Comparison of ENCODE assay signal across 9 cellular contexts in the genomic region with DNA sequence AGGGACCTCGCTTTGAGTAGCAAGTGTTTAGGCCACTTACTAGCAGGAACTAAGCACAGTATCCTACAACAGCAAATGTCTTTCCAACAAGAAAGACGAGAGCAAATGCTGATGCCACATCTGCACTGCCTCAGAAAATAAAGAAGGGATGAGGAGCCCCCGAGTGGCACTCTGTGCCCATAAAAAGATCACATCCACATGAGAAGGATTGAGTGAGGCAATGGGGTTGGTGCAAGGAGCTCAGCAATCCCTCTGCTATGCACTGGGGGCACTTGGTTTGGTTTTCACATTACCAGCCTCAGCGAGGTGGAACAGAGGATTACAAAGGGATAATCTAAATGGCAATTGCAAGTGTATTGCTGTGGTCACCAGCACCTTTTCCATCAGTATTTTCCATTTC.
DNase-seq lines count a peak whose midpoint lies in the region; ATAC-seq, FAIRE-seq and TF ChIP-seq lines count a peak whose summit lies in the region.
"Had no signal": no experiment of that assay in that cellular context is flagged by ENCODE, and none has a peak within 500 bp of the region (broad histone marks: within the 10 kb centered on the region; RNA-seq: fewer than 3 reads in every experiment).

No MANE protein-coding gene starts in this region.

- CTCF ChIA-PET in PC-3 (lab: Charles Lee) = interaction anchor here (1.0 kb wide), 1 partner anchor 459 kb away, joined by 3 read pairs; no protein-coding TSS in a partner anchor

- no peak overlapping the region for H3K27ac ChIP-seq in PC-3 (ENCODE audit: low read length)

- no peaks in the 10 kb centered on the region for H3K79me2 ChIP-seq in PC-3 (ENCODE audit: low read length)

- no peaks in the 10 kb centered on the region for H3K36me3 ChIP-seq in PC-3 (ENCODE audit: low read depth, low read length)

- no peaks in the 10 kb centered on the region for H3K9me3 ChIP-seq in PC-3 (ENCODE audit: low read length)

- H3K4me3 ChIP-seq in PC-3 (ENCODE audit: low read length) = no peak overlapping the region

- intact Hi-C loops in PC-3 (cut with micrococcal nuclease) = no loop called here

- no peaks in the 10 kb centered on the region for H3F3A ChIP-seq in PC-3 (ENCODE audit: low read length, unreplicated experiment)

- no TSS peak for BruUV-seq in PC-3 (replicated peaks; lab: Mats Ljungman, UMichigan)

- H3K9me2 ChIP-seq in PC-3 (replicated peaks; ENCODE audit: low read length) = no peaks in the 10 kb centered on the region

- no peaks in the 10 kb centered on the region for H3K4me1 ChIP-seq in PC-3 (ENCODE audit: insufficient read depth, low read length)

- peak; percentile 21 for TF ChIP-seq CTCF in D721Med (IDR thresholded peaks at IDR 0.05; ENCODE audit: insufficient read depth, missing control alignments)
- peak; percentile 51; the same call in 1 of the 2 replicates for TF ChIP-seq CTCF in PC-3 (conservative IDR thresholded peaks at IDR 0.05; ENCODE audit: low read depth, low read length)

- H4K20me1 ChIP-seq in PC-3 (ENCODE audit: low read length) = no peaks in the 10 kb centered on the region

- peak; percentile 58 for ATAC-seq in GM21825 (IDR thresholded peaks at IDR 0.05; ENCODE audit: unreplicated experiment)
- ATAC-seq in PC-3 = peak; percentile 86
- no peak for ATAC-seq in GM19395 (IDR thresholded peaks at IDR 0.05; ENCODE audit: unreplicated experiment)
- no peak for ATAC-seq in HG03196 (IDR thresholded peaks at IDR 0.05; ENCODE audit: unreplicated experiment)
- ATAC-seq in HG03280 (IDR thresholded peaks at IDR 0.05; ENCODE audit: unreplicated experiment) = no peak

- no peak overlapping the region for H2AFZ ChIP-seq in PC-3 (ENCODE audit: low read length)

- H3K27me3 ChIP-seq in PC-3 (ENCODE audit: low read length) = no peaks in the 10 kb centered on the region

- H3K4me2 ChIP-seq in PC-3 (ENCODE audit: low read length) = no peak overlapping the region

- H3K9ac ChIP-seq in PC-3 (ENCODE audit: low read length) = no peak overlapping the region

- POLR2A ChIA-PET in PC-3 (lab: Charles Lee; ENCODE audit: unreplicated experiment) = no interaction called here

- no peak for FAIRE-seq in D721Med (lab: Jason Lieb, UNC)
- FAIRE-seq: colon had no signal

- no peak for DNase-seq in D721Med (ENCODE audit: insufficient read length, low spot score)
- DNase-seq in PC-3 = peak; percentile 48
- peak; percentile 6 for DNase-seq in glomerular visceral epithelial cell (ENCODE audit: extremely low spot score)
- no peak for DNase-seq in middle frontal gyrus (ENCODE audit: extremely low spot score, low spot score)

Comparison
In these comparisons a context has a peak if more than half of its experiments do, and no peak if none do; other contexts are left out.
1. DNase-seq: peak in PC-3 (single experiment) and glomerular visceral epithelial cell (single experiment); none in D721Med (single experiment) and middle frontal gyrus (single experiment).
2. ATAC-seq: peak in GM21825 (single experiment) and PC-3 (single experiment); none in GM19395 (single experiment), HG03196 (single experiment) and HG03280 (single experiment).